Comparison of ENCODE assay signal across 1 cellular context in genomic region chr20:64039293-64040160, GRCh38.
TF ChIP-seq lines count a peak whose summit lies in the region.

No MANE protein-coding gene starts in this region.

TF ChIP-seq in HepG2, 621 proteins besides CTCF, POLR2A, EP300 and RAD21 (continued from another document and continues in another):
- TF ChIP-seq ZHX2 (IDR thresholded peaks at IDR 0.05; ENCODE audit: low read depth), result no peak
- TF ChIP-seq ZHX2 (CRISPR knock-in tag; IDR thresholded peaks at IDR 0.05; ENCODE audit: borderline replicate concordance), result no peak
- no peak for TF ChIP-seq CEBPZ (IDR thresholded peaks at IDR 0.05; ENCODE audit: low read length)
- TF ChIP-seq ZNF564 (CRISPR knock-in tag; IDR thresholded peaks at IDR 0.05), result no peak
- peak; percentile 7; the same call in 1 of the 2 replicates for TF ChIP-seq HNRNPL (IDR thresholded peaks at IDR 0.05; ENCODE audit: low read depth, low read length)
- TF ChIP-seq ARID3A (IDR thresholded peaks at IDR 0.05; ENCODE audit: low read depth, low read length), result no peak
- 0 out of 2 replicates have a peak, but pooled peaks have one; percentile 12 for TF ChIP-seq ZNF558 (CRISPR knock-in tag; IDR thresholded peaks at IDR 0.05; ENCODE audit: borderline replicate concordance)
- TF ChIP-seq ZNF687 (CRISPR knock-in tag; IDR thresholded peaks at IDR 0.05), result peak; percentile 38; the same call in 1 of the 2 replicates
- TF ChIP-seq ZNF460 (CRISPR knock-in tag; IDR thresholded peaks at IDR 0.05; ENCODE audit: borderline replicate concordance), result no peak
- TF ChIP-seq ZNF343 (CRISPR knock-in tag; IDR thresholded peaks at IDR 0.05), result peak; percentile 50; the same call in 1 of the 2 replicates
- TF ChIP-seq TCF7 (IDR thresholded peaks at IDR 0.05; ENCODE audit: low read depth), result no peak
- 0 out of 2 replicates have a peak, but pooled peaks have one; percentile 56 for TF ChIP-seq IRF1 (CRISPR knock-in tag; IDR thresholded peaks at IDR 0.05; ENCODE audit: low read depth)
- no peak for TF ChIP-seq ZNF605 (CRISPR knock-in tag; IDR thresholded peaks at IDR 0.05)
- no peak for TF ChIP-seq HDAC6 (IDR thresholded peaks at IDR 0.05; ENCODE audit: low read depth, low read length)
- 0 out of 2 replicates have a peak, but pooled peaks have one; percentile 5 for TF ChIP-seq ZBTB4 (CRISPR knock-in tag; IDR thresholded peaks at IDR 0.05; ENCODE audit: borderline replicate concordance)
- no peak for TF ChIP-seq ZNF180 (CRISPR knock-in tag; IDR thresholded peaks at IDR 0.05; ENCODE audit: borderline replicate concordance, low read depth)
- TF ChIP-seq PAXIP1 (CRISPR knock-in tag; conservative IDR thresholded peaks at IDR 0.05), result peak; percentile 9; the same call in 1 of the 2 replicates
- peak; percentile 54; the same call in 1 of the 2 replicates for TF ChIP-seq ZNF547 (CRISPR knock-in tag; IDR thresholded peaks at IDR 0.05)
- 0 out of 2 replicates have a peak, but pooled peaks have one; percentile 34 for TF ChIP-seq ZNF563 (CRISPR knock-in tag; IDR thresholded peaks at IDR 0.05)
- no peak for TF ChIP-seq PTBP1 (IDR thresholded peaks at IDR 0.05; ENCODE audit: low read depth, low read length, poor library complexity, severe bottlenecking)
- 0 out of 2 replicates have a peak, but pooled peaks have one; percentile 20 for TF ChIP-seq ZNF296 (CRISPR knock-in tag; conservative IDR thresholded peaks at IDR 0.05)
- peak; percentile 51 for TF ChIP-seq ZNF883 (CRISPR knock-in tag; IDR thresholded peaks at IDR 0.05; ENCODE audit: not compliant biosample characterization)
- no peak for TF ChIP-seq ZUFSP (CRISPR knock-in tag; IDR thresholded peaks at IDR 0.05; ENCODE audit: borderline replicate concordance)
